In genomic region chr18:29234751-29235150, GRCh38 we compare ENCODE assay signal across 25 cellular contexts.
"Had no signal": no experiment of that assay in that cellular context is flagged by ENCODE, and none has a peak within 500 bp of the region (broad histone marks: within the 10 kb centered on the region; RNA-seq: fewer than 3 reads in every experiment).

No MANE protein-coding gene starts in this region.

- H2AFZ ChIP-seq: neural progenitor cell had no signal

- H3K4me3 ChIP-seq: gastrocnemius medialis, left lung, neural progenitor cell, psoas muscle, sigmoid colon, stomach, thyroid gland, vagina had no signal

- H3K4me2 ChIP-seq: neural progenitor cell had no signal

- DNase-seq: cortex of kidney; effector memory CD8-positive, alpha-beta T cell; gastrocnemius medialis; head of caudate nucleus; kidney; left cardiac atrium; left lung; mesendoderm; midbrain; naive thymus-derived CD4-positive, alpha-beta T cell; nucleus accumbens; posterior cingulate gyrus; psoas muscle; right cardiac atrium; sigmoid colon; stimulated activated CD4-positive, alpha-beta T cell treated with anti-CD3 and anti-CD28 coated beads, Interleukin-2, amount 100 ng/mL, for 24 hours; stimulated activated CD4-positive, alpha-beta T cell treated with anti-CD3 and anti-CD28 coated beads, Interleukin-4, amount 100 ng/mL, for 24 hours; stimulated activated naive CD4-positive, alpha-beta T cell treated with Interleukin-2 at 50 U/mL for 16 hours; stomach; thyroid gland; trophoblast cell had no signal

- H3K27me3 ChIP-seq: gastrocnemius medialis, left lung, neural progenitor cell, sigmoid colon, stomach, thyroid gland, vagina had no signal

- ATAC-seq: effector memory CD8-positive, alpha-beta T cell; gastrocnemius medialis; left cardiac atrium; left lung; naive thymus-derived CD4-positive, alpha-beta T cell; psoas muscle; right cardiac atrium; stimulated activated effector memory CD8-positive, alpha-beta T cell treated with anti-CD3 and anti-CD28 coated beads, Interleukin-12 subunit alpha, Interleukin-12 subunit beta, amount 100 ng/mL, for 72 hours had no signal

- H3K27ac ChIP-seq: gastrocnemius medialis, left lung, neural progenitor cell, psoas muscle, sigmoid colon, stomach, thyroid gland, vagina had no signal

- H3K36me3 ChIP-seq: gastrocnemius medialis, left lung, neural progenitor cell, sigmoid colon, stomach, thyroid gland, vagina had no signal

- H3K9ac ChIP-seq: neural progenitor cell had no signal

- H3K9me3 ChIP-seq: gastrocnemius medialis, sigmoid colon, thyroid gland, vagina had no signal

- H3K4me1 ChIP-seq: gastrocnemius medialis, left lung, neural progenitor cell, psoas muscle, sigmoid colon, stomach, thyroid gland, vagina had no signal

- FAIRE-seq: endometrium, kidney had no signal
